In the genomic region with DNA sequence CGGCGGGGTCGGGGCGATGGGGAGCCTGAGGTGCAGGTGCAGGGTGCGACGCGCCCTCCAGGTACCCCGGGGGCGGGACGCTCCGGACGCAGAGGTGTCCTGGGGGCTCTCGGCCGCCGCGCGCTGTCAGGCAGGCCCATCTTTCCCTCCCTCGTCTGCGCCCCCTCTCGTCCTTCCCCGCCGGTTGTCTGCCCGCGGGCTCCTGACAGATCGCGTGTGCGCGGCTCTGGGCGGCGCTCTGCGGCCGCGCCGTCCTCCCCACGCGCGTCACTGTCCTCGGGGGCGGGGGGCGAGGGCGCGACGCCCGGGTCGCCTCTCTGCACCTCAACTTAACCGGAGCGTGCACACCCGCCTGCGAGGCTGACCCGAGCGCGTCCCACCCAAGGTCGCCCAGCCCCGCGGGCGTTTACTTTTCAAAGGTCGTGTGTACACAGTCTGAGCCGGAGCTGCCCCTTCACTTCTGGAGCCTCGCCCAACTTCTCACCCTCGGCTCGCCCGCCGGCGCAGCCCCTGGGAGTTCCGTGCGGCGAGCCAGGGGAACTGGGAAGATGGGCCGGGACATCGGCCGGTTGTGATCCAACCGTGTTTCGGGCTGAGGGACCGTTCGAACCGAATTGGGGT, we compare ENCODE assay signal across 8 cellular contexts. TPM values are rescaled to one million over a fixed set of nuclear protein-coding genes. Genes with fewer than 3 reads are reported as not detected.
DNase-seq lines count a peak whose midpoint lies in the region; ATAC-seq and TF ChIP-seq lines count a peak whose summit lies in the region.

No MANE protein-coding gene starts in this region.

- H3F3A ChIP-seq in PC-3 (ENCODE audit: low read length, unreplicated experiment) = no peaks in the 10 kb centered on the region

- peak overlapping the region; percentile 69 for H2AFZ ChIP-seq in PC-3 (ENCODE audit: low read length)

- peaks cover 42% of the 10 kb centered on the region for H4K20me1 ChIP-seq in PC-3 (ENCODE audit: low read length)

- intact Hi-C loops in PC-3 (cut with micrococcal nuclease) = loop anchor here (1.0 to 5.0 kb wide), 4 partner anchors 22 to 69 kb away; no protein-coding TSS in a partner anchor

- peaks cover 0 to 10% (median 3%) of the 10 kb centered on the region in 3 donors for H3K36me3 Mint-ChIP-seq in CD8-positive, alpha-beta memory T cell

- peak overlapping the region; percentile 93 for H3K4me2 ChIP-seq in PC-3 (ENCODE audit: low read length)

- DNase-seq in CD8-positive, alpha-beta memory T cell = peak; percentile 50 to 80 (median 68)
- peak; percentile 62 for DNase-seq in PC-3
- DNase-seq in activated gamma-delta T cell treated with anti-CD3 and anti-CD28 coated beads, Interleukin-2, amount 50 U/mL, for 16 hours (ENCODE audit: low read depth) = peak; percentile 31
- no peak for DNase-seq in omental fat pad (ENCODE audit: low spot score)
- DNase-seq in tibial nerve (ENCODE audit: low spot score in 2 of 2) = peak; percentile 15 to 22

- no CpG with 5 or more reads among the region's 75 CpGs for WGBS in gastroesophageal sphincter (ENCODE audit: low coverage in 1 of 2), 2 donors
- WGBS in tibial nerve, 2 donors = 0% methylated on average over 8 to 22 of the region's 75 CpGs

- peaks cover 17% of the 10 kb centered on the region for H3K4me1 ChIP-seq in CD8-positive, alpha-beta memory T cell (ENCODE audit: insufficient read depth, low read length)
- H3K4me1 ChIP-seq in PC-3 (ENCODE audit: insufficient read depth, low read length) (peaks cover 20% of the 10 kb centered on the region), gastroesophageal sphincter (peaks cover 0 to 59% (median 3%) of the 10 kb centered on the region in 3 donors), tibial nerve (peaks cover 0 to 21% (median 8%) of the 10 kb centered on the region in 4 donors)

- H3K79me2 ChIP-seq in PC-3 (ENCODE audit: low read length) = peaks cover 54% of the 10 kb centered on the region

- BruUV-seq in PC-3 (replicated peaks; lab: Mats Ljungman, UMichigan) = no TSS peak

- TF ChIP-seq POLR2A in gastroesophageal sphincter (IDR thresholded peaks at IDR 0.05) (no peak), tibial nerve (IDR thresholded peaks at IDR 0.05) (no peak)

- H3K27me3 Mint-ChIP-seq in CD8-positive, alpha-beta memory T cell = peaks cover 0 to 3% of the 10 kb centered on the region in 2 donors

- no peaks in the 10 kb centered on the region for H3K27me3 ChIP-seq in CD8-positive, alpha-beta memory T cell (ENCODE audit: insufficient read depth, low read length, poor library complexity, severe bottlenecking)
- no peaks in the 10 kb centered on the region for H3K27me3 ChIP-seq in PC-3 (ENCODE audit: low read length)
- H3K27me3 ChIP-seq in gastroesophageal sphincter = no peaks in the 10 kb centered on the region
- no peaks in the 10 kb centered on the region for H3K27me3 ChIP-seq in tibial nerve

- H3K4me1 Mint-ChIP-seq in CD8-positive, alpha-beta memory T cell = peaks cover 31 to 50% (median 49%) of the 10 kb centered on the region in 3 donors

- CTCF ChIA-PET in CD8-positive, alpha-beta memory T cell (lab: Charles Lee) = interaction anchor here (1.1 kb wide), 1 partner anchor 13 kb away, joined by 5 read pairs; no protein-coding TSS in a partner anchor
- CTCF ChIA-PET in PC-3 (lab: Charles Lee) = interaction anchor here (1.5 kb wide), 2 partner anchors 12 to 21 kb away, joined by 4 read pairs; no protein-coding TSS in a partner anchor

- TF ChIP-seq EP300 in gastroesophageal sphincter (IDR thresholded peaks at IDR 0.05) = no peak
- no peak for TF ChIP-seq EP300 in tibial nerve (IDR thresholded peaks at IDR 0.05)

- peak overlapping the region; percentile 68 for H3K27ac ChIP-seq in CD8-positive, alpha-beta memory T cell (ENCODE audit: low read depth, low read length)
- H3K27ac ChIP-seq in PC-3 (ENCODE audit: low read length) (peak overlapping the region; percentile 47), gastroesophageal sphincter (peak overlapping the region; percentile 74 to 98 (median 94)), tibial nerve (peak overlapping the region; percentile 69 to 95 (median 92))

- peak overlapping the region; percentile 66 for H3K4me3 ChIP-seq in CD8-positive, alpha-beta memory T cell (ENCODE audit: low read length)
- H3K4me3 ChIP-seq in PC-3 (ENCODE audit: low read length) = peak overlapping the region; percentile 77
- H3K4me3 ChIP-seq in gastroesophageal sphincter = peak overlapping the region; percentile 62 to 95
- peak overlapping the region; percentile 55 to 96 (median 84) for H3K4me3 ChIP-seq in tibial nerve

- H3K9me2 ChIP-seq in PC-3 (replicated peaks; ENCODE audit: low read length) = no peaks in the 10 kb centered on the region

- TF ChIP-seq CTCF in PC-3 (conservative IDR thresholded peaks at IDR 0.05; ENCODE audit: low read depth, low read length) = peak; percentile 43
- peak in 2 of 4 experiments; percentile 2 to 46 for TF ChIP-seq CTCF in gastroesophageal sphincter (IDR thresholded peaks at IDR 0.05)
- TF ChIP-seq CTCF in omental fat pad (IDR thresholded peaks at IDR 0.05) = no peak
- TF ChIP-seq CTCF in tibial nerve (IDR thresholded peaks at IDR 0.05) = no peak

- no peaks in the 10 kb centered on the region for H3K36me3 ChIP-seq in CD8-positive, alpha-beta memory T cell (ENCODE audit: insufficient read depth, low read length)
- H3K36me3 ChIP-seq in PC-3 (ENCODE audit: low read depth, low read length) (no peaks in the 10 kb centered on the region), gastroesophageal sphincter (no peaks in the 10 kb centered on the region), tibial nerve (no peaks in the 10 kb centered on the region)

- H3K9ac ChIP-seq in PC-3 (ENCODE audit: low read length) = peak overlapping the region; percentile 96

- H3K9me3 ChIP-seq in CD8-positive, alpha-beta memory T cell (ENCODE audit: low read length) = no peaks in the 10 kb centered on the region
- H3K9me3 ChIP-seq in PC-3 (ENCODE audit: low read length) = no peaks in the 10 kb centered on the region
- no peaks in the 10 kb centered on the region for H3K9me3 ChIP-seq in gastroesophageal sphincter
- no peaks in the 10 kb centered on the region for H3K9me3 ChIP-seq in tibial nerve

- peak overlapping the region; percentile 88 to 97 (median 92) for H3K4me3 Mint-ChIP-seq in CD8-positive, alpha-beta memory T cell

- H3K27ac Mint-ChIP-seq in CD8-positive, alpha-beta memory T cell = peak overlapping the region; percentile 60 to 95 (median 75)

- no peaks in the 10 kb centered on the region for H3K9me3 Mint-ChIP-seq in CD8-positive, alpha-beta memory T cell

- ATAC-seq in GM19324 (IDR thresholded peaks at IDR 0.05; ENCODE audit: low FRiP score, unreplicated experiment) (peak; percentile 33), HG03442 (IDR thresholded peaks at IDR 0.05; ENCODE audit: unreplicated experiment) (peak; percentile 34), PC-3 (peak; percentile 57), gastroesophageal sphincter (peak; percentile 55), omental fat pad (ENCODE audit: low FRiP score) (peak; percentile 58)

- POLR2A ChIA-PET in CD8-positive, alpha-beta memory T cell (lab: Charles Lee) = interaction anchor here (0.6 to 2.0 kb wide), 6 partner anchors 14 to 764 kb away, joined by 3 to 7 read pairs (median 4); partner anchors contain the start of genes C17orf67, DGKE, MRPS23 and SCPEP1
- POLR2A ChIA-PET in PC-3 (lab: Charles Lee; ENCODE audit: unreplicated experiment) = interaction anchor here (0.6 to 0.7 kb wide), 2 partner anchors 21 to 843 kb away, joined by 3 to 13 read pairs; no protein-coding TSS in a partner anchor

RNA-seq across cellular contexts. Expression of gene AKAP1, which starts 0.5 kb away (rescaled TPM):
- total RNA-seq in CD8-positive, alpha-beta memory T cell = 10 to 100 TPM; 48.2 to 49.7 TPM
- 22.2 TPM for polyA plus RNA-seq in CD8-positive, alpha-beta memory T cell
- total RNA-seq in PC-3 (2014; rRNA removed) = 73.1 and 108 TPM in 2 replicates
- total RNA-seq in gastroesophageal sphincter = 100 to 1,000 TPM in 1 of 4 donors, 10 to 100 TPM in 3; 78.6 to 154 (median 95.4) TPM
- 10 to 100 TPM; 29.4 to 89.0 (median 36.1) TPM for total RNA-seq in omental fat pad
- 10 to 100 TPM; 23.3 to 62.4 (median 32.0) TPM for total RNA-seq in tibial nerve
